13 cellular contexts compared by ENCODE assay signal in the genomic region with DNA sequence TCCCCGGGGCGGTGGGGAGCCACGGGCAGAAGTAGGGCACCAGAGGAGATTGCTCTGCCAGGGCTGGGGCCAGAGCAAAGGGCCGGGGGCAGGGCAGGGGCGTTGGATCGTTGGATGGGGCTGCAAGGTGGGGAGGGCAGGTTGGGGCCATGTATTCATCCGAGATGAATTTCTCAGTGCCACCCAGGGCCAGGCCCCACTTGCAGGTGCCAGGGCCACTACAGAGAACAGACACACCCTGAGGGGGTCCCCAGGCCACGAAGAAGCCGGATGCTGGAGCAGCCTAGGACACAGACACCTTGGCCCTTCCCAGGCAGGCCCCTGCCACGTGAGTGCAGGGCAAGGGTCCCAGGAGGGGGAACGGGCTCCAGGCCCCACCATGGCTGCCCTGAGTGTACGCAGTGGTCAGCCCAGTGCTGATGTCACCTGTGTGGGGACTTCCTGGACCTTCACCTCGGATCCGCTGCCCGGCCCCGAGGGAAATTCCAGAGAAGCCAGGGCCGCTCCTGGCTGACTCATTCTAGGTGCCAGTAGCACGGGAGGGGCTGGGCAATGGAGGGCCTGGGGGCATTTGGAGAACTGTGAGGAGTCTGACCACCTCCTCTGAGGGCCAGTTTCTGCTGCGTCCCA. TPM values are rescaled to one million over a fixed set of nuclear protein-coding genes. Genes with fewer than 3 reads are reported as not detected.
DNase-seq lines count a peak whose midpoint lies in the region; ATAC-seq, FAIRE-seq and TF ChIP-seq lines count a peak whose summit lies in the region.
"Had no signal": no experiment of that assay in that cellular context is flagged by ENCODE, and none has a peak within 500 bp of the region (broad histone marks: within the 10 kb centered on the region; RNA-seq: fewer than 3 reads in every experiment).

No MANE protein-coding gene starts in this region.

- peaks cover 9 to 12% of the 10 kb centered on the region in 2 donors for H3K4me1 Mint-ChIP-seq in natural killer cell treated with Interleukin-12 subunit alpha and Interleukin-12 subunit beta and Interleukin-15 and Interleukin-18, amount 100 ng/mL, for 72 hours (ENCODE audit: low read depth in 2 of 2)

- no peak overlapping the region for H3K4me3 Mint-ChIP-seq in natural killer cell treated with Interleukin-12 subunit alpha and Interleukin-12 subunit beta and Interleukin-15 and Interleukin-18, amount 100 ng/mL, for 72 hours
- H3K4me3 Mint-ChIP-seq: activated naive CD4-positive, alpha-beta T cell treated with anti-CD3 and anti-CD28 coated beads, Interleukin-2, amount 10 ng/mL, durations not matched to agents 7 days and 5 days; CD8-positive, alpha-beta memory T cell had no signal

- TF ChIP-seq CTCF in GM06990 (IDR thresholded peaks at IDR 0.05; ENCODE audit: insufficient read depth, low read length, poor library complexity, severe bottlenecking) (no peak), colonic mucosa (IDR thresholded peaks at IDR 0.05) (no peak), omental fat pad (IDR thresholded peaks at IDR 0.05) (no peak)

- no peak overlapping the region for H3K27ac ChIP-seq in colonic mucosa

- peak overlapping the region in 1 of 2 donors; percentile 26 for H3K9ac ChIP-seq in colonic mucosa (ENCODE audit: low read depth in 2 of 2, low read length in 2 of 2)

- H3K9me3 Mint-ChIP-seq in natural killer cell treated with Interleukin-12 subunit alpha and Interleukin-12 subunit beta and Interleukin-15 and Interleukin-18, amount 100 ng/mL, for 72 hours = no peaks in the 10 kb centered on the region
- H3K9me3 Mint-ChIP-seq: activated naive CD4-positive, alpha-beta T cell treated with anti-CD3 and anti-CD28 coated beads, Interleukin-2, amount 10 ng/mL, durations not matched to agents 7 days and 5 days; CD8-positive, alpha-beta memory T cell had no signal

- no peaks in the 10 kb centered on the region for H3K27me3 ChIP-seq in GM06990 (replicated peaks; ENCODE audit: control insufficient read depth, insufficient read depth, low read length)
- no peaks in the 10 kb centered on the region for H3K27me3 ChIP-seq in colonic mucosa

- no peaks in the 10 kb centered on the region for H3K9me3 ChIP-seq in colonic mucosa

- H3K4me3 ChIP-seq in GM06990 (replicated peaks; ENCODE audit: low read depth, low read length) (no peak overlapping the region), colonic mucosa (no peak overlapping the region)

- DNase-seq in GM06990 (ENCODE audit: extremely low read depth, insufficient read length) (peak; percentile 78), HTR-8/SVneo (ENCODE audit: insufficient read length, low spot score) (peak; percentile 76), colonic mucosa (peak; percentile 69), omental fat pad (ENCODE audit: low spot score) (no peak), DMS 273 (lab: John Stamatoyannopoulos, UW; ENCODE audit: unreplicated experiment) (no peak), NCI-H187 treated with DMSO at 0.1 percent for 48 hours (lab: John Stamatoyannopoulos, UW) (no peak), NK-92 (lab: John Stamatoyannopoulos, UW; ENCODE audit: unreplicated experiment) (no peak)
- DNase-seq in natural killer cell treated with Interleukin-12 subunit alpha and Interleukin-12 subunit beta and Interleukin-15 and Interleukin-18, amount 100 ng/mL, for 72 hours (ENCODE audit: low spot score) = no peak
- DNase-seq: activated naive CD4-positive, alpha-beta T cell treated with anti-CD3 and anti-CD28 coated beads, Interleukin-2, amount 10 ng/mL, durations not matched to agents 7 days and 5 days; CD8-positive, alpha-beta memory T cell; NCI-H446; stimulated activated CD4-positive, alpha-beta T cell treated with anti-CD3 and anti-CD28 coated beads, Interleukin-1b, Interleukin-23, amount 100 ng/mL, for 48 hours; T-helper 9 cell had no signal

- H3K27ac Mint-ChIP-seq in natural killer cell treated with Interleukin-12 subunit alpha and Interleukin-12 subunit beta and Interleukin-15 and Interleukin-18, amount 100 ng/mL, for 72 hours = no peak overlapping the region
- H3K27ac Mint-ChIP-seq: activated naive CD4-positive, alpha-beta T cell treated with anti-CD3 and anti-CD28 coated beads, Interleukin-2, amount 10 ng/mL, durations not matched to agents 7 days and 5 days; CD8-positive, alpha-beta memory T cell had no signal

- peaks cover 6% of the 10 kb centered on the region for H3K4me1 ChIP-seq in colonic mucosa

- H3K27me3 Mint-ChIP-seq in natural killer cell treated with Interleukin-12 subunit alpha and Interleukin-12 subunit beta and Interleukin-15 and Interleukin-18, amount 100 ng/mL, for 72 hours = peaks cover 12 to 17% of the 10 kb centered on the region in 2 donors

- ATAC-seq in omental fat pad (ENCODE audit: low FRiP score) = peak; percentile 16
- no peak for ATAC-seq in natural killer cell treated with Interleukin-12 subunit alpha and Interleukin-12 subunit beta and Interleukin-15 and Interleukin-18, amount 100 ng/mL, for 72 hours

- intact Hi-C loops in colonic mucosa (cut with DNase I) = no loop called here

- no peaks in the 10 kb centered on the region for H3K36me3 ChIP-seq in GM06990 (ENCODE audit: control insufficient read depth, insufficient read depth, low read length)
- H3K36me3 ChIP-seq in colonic mucosa = no peaks in the 10 kb centered on the region

- no peaks in the 10 kb centered on the region for H3K36me3 Mint-ChIP-seq in natural killer cell treated with Interleukin-12 subunit alpha and Interleukin-12 subunit beta and Interleukin-15 and Interleukin-18, amount 100 ng/mL, for 72 hours
- H3K36me3 Mint-ChIP-seq: activated naive CD4-positive, alpha-beta T cell treated with anti-CD3 and anti-CD28 coated beads, Interleukin-2, amount 10 ng/mL, durations not matched to agents 7 days and 5 days; CD8-positive, alpha-beta memory T cell had no signal

- no peak for FAIRE-seq in HTR-8/SVneo (lab: Jason Lieb, UNC)

RNA-seq across cellular contexts. Expression of a gene that starts 9.6 kb away (rescaled TPM):
- total RNA-seq in colonic mucosa (10 to 100 TPM; 65.5 to 77.1 TPM), omental fat pad (100 to 1,000 TPM in 1 of 4 donors, 10 to 100 TPM in 3; 33.1 to 208 (median 61.9) TPM)
- 100 to 1,000 TPM; 204 to 205 TPM for total RNA-seq in natural killer cell treated with Interleukin-12 subunit alpha and Interleukin-12 subunit beta and Interleukin-15 and Interleukin-18, amount 100 ng/mL, for 72 hours

RNA-seq across cellular contexts. Expression of a gene that starts 21.9 kb away (rescaled TPM):
- total RNA-seq in colonic mucosa (100 to 1,000 TPM in 1 of 2 donors, 10 to 100 TPM in 1; 76.3 to 103 TPM), omental fat pad (10 to 100 TPM; 38.0 to 48.4 (median 44.2) TPM)
- total RNA-seq in natural killer cell treated with Interleukin-12 subunit alpha and Interleukin-12 subunit beta and Interleukin-15 and Interleukin-18, amount 100 ng/mL, for 72 hours = 10 to 100 TPM; 50.9 to 79.2 TPM

RNA-seq across cellular contexts. Expression of a gene that starts 54.1 kb away (rescaled TPM):
- total RNA-seq in colonic mucosa = under 1 TPM; 0.22 to 0.48 TPM
- 10 to 100 TPM in 1 of 4 donors, 1 to 10 TPM in 1, under 1 TPM in 1, not detected in 1; 0.63 to 19.6 (median 2.2) TPM for total RNA-seq in omental fat pad
- under 1 TPM in 1 of 2 donors, not detected in 1; 0.28 TPM for total RNA-seq in natural killer cell treated with Interleukin-12 subunit alpha and Interleukin-12 subunit beta and Interleukin-15 and Interleukin-18, amount 100 ng/mL, for 72 hours

RNA-seq across cellular contexts. Expression of a gene that starts 57.9 kb away (rescaled TPM):
- total RNA-seq in colonic mucosa (100 to 1,000 TPM; 359 to 627 TPM), omental fat pad (10 to 100 TPM; 46.4 to 76.0 (median 60.2) TPM)
- 100 to 1,000 TPM; 163 to 215 TPM for total RNA-seq in natural killer cell treated with Interleukin-12 subunit alpha and Interleukin-12 subunit beta and Interleukin-15 and Interleukin-18, amount 100 ng/mL, for 72 hours

Comparison
In these comparisons a context has a peak if more than half of its experiments do, and no peak if none do; other contexts are left out.
1. DNase-seq: peak in GM06990 (single experiment), HTR-8/SVneo (single experiment) and colonic mucosa (single experiment); none in omental fat pad (single experiment), DMS 273 (single experiment), NCI-H187 treated with DMSO at 0.1 percent for 48 hours (single experiment), NK-92 (single experiment) and natural killer cell treated with Interleukin-12 subunit alpha and Interleukin-12 subunit beta and Interleukin-15 and Interleukin-18, amount 100 ng/mL, for 72 hours (single experiment).